ENCODE assay signal across 27 cellular contexts in genomic region chr4:55634417-55635128, GRCh38. TPM values are rescaled to one million over a fixed set of nuclear protein-coding genes. Genes with fewer than 3 reads are reported as not detected.
DNase-seq lines count a peak whose midpoint lies in the region; ATAC-seq, FAIRE-seq and TF ChIP-seq lines count a peak whose summit lies in the region.
"Had no signal": no experiment of that assay in that cellular context is flagged by ENCODE, and none has a peak within 500 bp of the region (broad histone marks: within the 10 kb centered on the region; RNA-seq: fewer than 3 reads in every experiment).

No MANE protein-coding gene starts in this region.

- no peak overlapping the region for H4K91ac ChIP-seq in H1 (replicated peaks; ENCODE audit: insufficient read length, low read length)

- no peaks in the 10 kb centered on the region for H4K20me1 ChIP-seq in H1 (replicated peaks in 1 of 2; ENCODE audit: control insufficient read depth in 1 of 2, insufficient read depth in 2 of 2, low read length in 2 of 2)

- H2AFZ ChIP-seq in H1 (ENCODE audit: low read length), result no peak overlapping the region
- H2AFZ ChIP-seq: GM23248 had no signal

- no peak for FAIRE-seq in H1 (lab: Jason Lieb, UNC)
- no peak for FAIRE-seq in small intestine (lab: Jason Lieb, UNC)
- FAIRE-seq: TTC549 had no signal

- H4K5ac ChIP-seq in H1 (ENCODE audit: insufficient read length, low read depth, low read length), result no peak overlapping the region

- H3K56ac ChIP-seq in H1 (replicated peaks; ENCODE audit: insufficient read length, low read depth, low read length), result no peak overlapping the region

- H3K9me3 ChIP-seq in H1 (ENCODE audit: insufficient read depth in 2 of 2, low read depth in 1 of 2, low read length in 1 of 2) (no peaks in the 10 kb centered on the region), small intestine (ENCODE audit: control insufficient read depth, low read depth) (no peaks in the 10 kb centered on the region)
- H3K9me3 ChIP-seq: colonic mucosa, gastroesophageal sphincter, spleen had no signal

- no peak overlapping the region for H3K4ac ChIP-seq in H1 (replicated peaks; ENCODE audit: insufficient read length, low read depth, low read length)

- H3K23me2 ChIP-seq in H1 (ENCODE audit: low read depth, low read length), result peaks cover 16% of the 10 kb centered on the region

- H3K27me3 Mint-ChIP-seq in neural crest cell (ENCODE audit: low read depth), result peaks cover 37% of the 10 kb centered on the region

- TF ChIP-seq EP300 in H1 (IDR thresholded peaks at IDR 0.05; ENCODE audit: borderline replicate concordance in 1 of 2, low read depth in 2 of 2, low read length in 2 of 2), result no peak

- H3K27ac Mint-ChIP-seq in neural crest cell (ENCODE audit: unreplicated experiment), result no peak overlapping the region
- H3K27ac Mint-ChIP-seq: activated naive CD4-positive, alpha-beta T cell treated with anti-CD3 and anti-CD28 coated beads for 36 hours; immature natural killer cell; stimulated activated effector memory CD8-positive, alpha-beta T cell treated with anti-CD3 and anti-CD28 coated beads, Interleukin-12 subunit alpha, Interleukin-12 subunit beta, amount 100 ng/mL, for 72 hours had no signal

- POLR2A ChIA-PET in H1 (lab: Charles Lee; ENCODE audit: partially characterized antibody), result interaction anchor here (1.3 kb wide), 1 partner anchor 88 kb away, joined by 3 read pairs; the partner anchor contains the start of gene CLOCK

- intact Hi-C loops in left ventricle myocardium superior (cut with micrococcal nuclease), result no loop called here

- H4K8ac ChIP-seq in H1 (ENCODE audit: extremely low read depth, insufficient read depth, low read length), result no peak overlapping the region

- peaks cover 0 to 18% of the 10 kb centered on the region in 2 experiments; a peak in 2 of 4 replicates for H3K79me2 ChIP-seq in H1 (ENCODE audit: control insufficient read depth in 1 of 2, insufficient read depth in 2 of 2, low read length in 2 of 2)

- no peak for TF ChIP-seq POLR2A in H1 (IDR thresholded peaks at IDR 0.05; ENCODE audit: control extremely low read depth in 1 of 2, low read depth in 2 of 2, low read length in 2 of 2)

- H3K14ac ChIP-seq in H1 (ENCODE audit: insufficient read length), result no peak overlapping the region

- CTCF ChIA-PET in H1 (lab: Charles Lee; ENCODE audit: partially characterized antibody), result interaction anchor here (1.1 kb wide), 1 partner anchor 88 kb away, joined by 4 read pairs; no protein-coding TSS in a partner anchor

- H3K27me3 ChIP-seq in H1 (replicated peaks in 1 of 4; ENCODE audit: control insufficient read depth in 3 of 4, extremely low read depth in 1 of 4, insufficient read depth in 3 of 4, low read length in 3 of 4) (peaks cover 0 to 23% (median 15%) of the 10 kb centered on the region in 4 experiments; a peak in 6 of 7 replicates), small intestine (ENCODE audit: control insufficient read depth in 2 of 2, insufficient read depth in 2 of 2, low read length in 2 of 2) (peaks cover 7 to 14% of the 10 kb centered on the region in 2 donors)

- peaks cover 9% of the 10 kb centered on the region for H3K9me3 Mint-ChIP-seq in neural crest cell
- H3K9me3 Mint-ChIP-seq: activated naive CD4-positive, alpha-beta T cell treated with anti-CD3 and anti-CD28 coated beads for 36 hours; naive thymus-derived CD4-positive, alpha-beta T cell; stimulated activated effector memory CD8-positive, alpha-beta T cell treated with anti-CD3 and anti-CD28 coated beads, Interleukin-12 subunit alpha, Interleukin-12 subunit beta, amount 100 ng/mL, for 72 hours had no signal

- H3K4me3 Mint-ChIP-seq in neural crest cell, result peak overlapping the region; percentile 84

- no peak overlapping the region for H2BK20ac ChIP-seq in H1 (ENCODE audit: low read length)

- H2AK5ac ChIP-seq in H1 (ENCODE audit: low read depth, low read length), result no peak overlapping the region

- peaks cover 9% of the 10 kb centered on the region for H3K36me3 Mint-ChIP-seq in neural crest cell (ENCODE audit: low read depth)
- H3K36me3 Mint-ChIP-seq: naive thymus-derived CD4-positive, alpha-beta T cell; stimulated activated effector memory CD8-positive, alpha-beta T cell treated with anti-CD3 and anti-CD28 coated beads, Interleukin-12 subunit alpha, Interleukin-12 subunit beta, amount 100 ng/mL, for 72 hours had no signal

- peaks cover 45% of the 10 kb centered on the region for H3K4me1 Mint-ChIP-seq in neural crest cell

- DNase-seq in DMS 273 (lab: John Stamatoyannopoulos, UW; ENCODE audit: unreplicated experiment), result peak; percentile 3
- DNase-seq in DMS 273 treated with DMSO at 0.1 percent for 48 hours (lab: John Stamatoyannopoulos, UW), result no peak
- peak; percentile 92 to 94 for DNase-seq in NCI-H526 (lab: John Stamatoyannopoulos, UW)
- no peak for DNase-seq in H1 (ENCODE audit: low read depth in 1 of 2, low spot score in 2 of 2)
- no peak for DNase-seq in neural crest cell (ENCODE audit: low read depth, low spot score)
- no peak for DNase-seq in left ventricle myocardium superior
- no peak for DNase-seq in omental fat pad (ENCODE audit: low spot score)
- no peak for DNase-seq in small intestine
- DNase-seq: activated CD4-positive, alpha-beta T cell treated with anti-CD3 and anti-CD28 coated beads, Interleukin-2, amount 50 U/mL, for 4 hours; activated T-cell treated with anti-CD3 and anti-CD28 coated beads for 4 hours; colonic mucosa; GM23248; immature natural killer cell; naive thymus-derived CD4-positive, alpha-beta T cell; NCI-H1436 treated with DMSO at 0.1 percent for 48 hours; spleen had no signal

- H2BK12ac ChIP-seq in H1 (ENCODE audit: low read depth, low read length), result no peak overlapping the region

- H3K36me3 ChIP-seq in H1 (ENCODE audit: control insufficient read depth in 2 of 4, insufficient read depth in 4 of 4, low read length in 3 of 4), result no peaks in the 10 kb centered on the region
- no peaks in the 10 kb centered on the region for H3K36me3 ChIP-seq in small intestine (ENCODE audit: control insufficient read depth in 2 of 2, insufficient read depth in 2 of 2, low read length in 2 of 2)
- H3K36me3 ChIP-seq: colonic mucosa, gastroesophageal sphincter, spleen had no signal

- TF ChIP-seq CTCF in H1 (IDR thresholded peaks at IDR 0.05; ENCODE audit: control extremely low read depth in 1 of 3, insufficient read depth in 1 of 3, low read depth in 1 of 3, low read length in 3 of 3) (no peak), neural crest cell (conservative IDR thresholded peaks at IDR 0.05) (no peak), omental fat pad (IDR thresholded peaks at IDR 0.05) (no peak)

- TF ChIP-seq RAD21 in H1 (IDR thresholded peaks at IDR 0.05 in 1 of 2, conservative IDR thresholded peaks at IDR 0.05 in 1 of 2; ENCODE audit: low read depth in 2 of 2, low read length in 2 of 2), result no peak

- H3K23ac ChIP-seq in H1 (ENCODE audit: insufficient read length), result no peak overlapping the region

- H3K79me1 ChIP-seq in H1 (ENCODE audit: low read depth, low read length), result no peaks in the 10 kb centered on the region

- H3K4me1 ChIP-seq in H1 (replicated peaks in 1 of 4; ENCODE audit: control insufficient read depth in 3 of 4, insufficient read depth in 4 of 4, low read length in 3 of 4), result peaks cover 8 to 27% (median 15%) of the 10 kb centered on the region in 4 experiments; a peak in 6 of 7 replicates
- H3K4me1 ChIP-seq in small intestine (ENCODE audit: control insufficient read depth in 2 of 2, insufficient read depth in 1 of 2, low read depth in 1 of 2, low read length in 1 of 2), result peaks cover 0 to 4% of the 10 kb centered on the region in 2 donors
- H3K4me1 ChIP-seq: colonic mucosa had no signal

- H3K9ac ChIP-seq in H1 (replicated peaks in 1 of 4; ENCODE audit: extremely low read depth in 1 of 4, low read depth in 3 of 4, low read length in 3 of 4), result peak overlapping the region in 1 of 4 experiments; percentile 43; a peak in 1 of 7 replicates
- H3K9ac ChIP-seq: GM23248 had no signal

- H2BK120ac ChIP-seq in H1 (replicated peaks; ENCODE audit: low read depth, low read length), result no peak overlapping the region

- ATAC-seq in left ventricle myocardium superior (no peak), omental fat pad (ENCODE audit: low FRiP score) (no peak)
- ATAC-seq: gastroesophageal sphincter; naive thymus-derived CD4-positive, alpha-beta T cell had no signal

- peak overlapping the region; percentile 92 to 96 for H3K4me2 ChIP-seq in H1 (ENCODE audit: insufficient read depth in 1 of 2, low read depth in 2 of 2, low read length in 2 of 2)

- 26% methylated on average over 3 of the region's 3 CpGs; no CpG with 5 or more reads in 1 of the 2 experiments for WGBS in H1 (ENCODE audit: extremely low coverage in 1 of 2, insufficient coverage in 1 of 2, insufficient read length in 1 of 2, insufficient replicate concordance in 2 of 2, low coverage in 1 of 2, low lambda C conversion rate in 2 of 2, missing lambda C conversion rate in 1 of 2), 2 experiments
- WGBS in small intestine, 3 donors, result 24 to 29% (median 24%) methylated on average over 3 of the region's 3 CpGs

- H3K4me3 ChIP-seq in H1 (ENCODE audit: extremely low read depth in 1 of 4, insufficient read depth in 2 of 4, low read depth in 3 of 4, low read length in 4 of 4) (peak overlapping the region; percentile 52 to 74 (median 66); a peak in 7 of 8 replicates), small intestine (ENCODE audit: low read depth in 1 of 2, low read length in 2 of 2) (no peak overlapping the region)
- H3K4me3 ChIP-seq: colonic mucosa, gastroesophageal sphincter, GM23248 had no signal

- no peak overlapping the region for H2BK15ac ChIP-seq in H1 (ENCODE audit: low read length)

- H2BK5ac ChIP-seq in H1 (ENCODE audit: low read depth, low read length), result no peak overlapping the region

- no peak overlapping the region; the same call in 1 of the 2 replicates for H3K18ac ChIP-seq in H1 (ENCODE audit: extremely low read depth, low read length)

- H3K27ac ChIP-seq in H1 (ENCODE audit: low read depth, low read length), result no peak overlapping the region
- no peak overlapping the region for H3K27ac ChIP-seq in small intestine (ENCODE audit: low read depth in 1 of 2, low read length in 1 of 2)
- H3K27ac ChIP-seq: 22Rv1, colonic mucosa, gastroesophageal sphincter, GM23248, spleen had no signal

RNA-seq across cellular contexts. Expression of gene NMU, which starts 1.5 kb away (rescaled TPM):
- total RNA-seq in H1 (2021; fragmentation: NEBNext Ultra II Directional; extraction: Animal tissue kit (Norgen Biotek cat#: 25700)), result 30.5 and 31.8 TPM in 2 replicates
- polyA plus RNA-seq in H1 (2011; rRNA removed), result 40.9 and 50.4 TPM in 2 replicates
- 44.8 TPM for polyA plus RNA-seq in H1 (2011; cell fraction: cytosol; rRNA removed)
- 12.8 TPM for polyA plus RNA-seq in H1 (2011; cell fraction: nucleus; rRNA removed)
- 33.5 to 41.0 TPM (median 34.4 TPM) in 4 replicates for polyA plus RNA-seq in H1 (2012, experiment 1 of 2)
- 35.0 TPM for polyA plus RNA-seq in H1 (2012, experiment 2 of 2)
- 36.3 TPM for polyA plus RNA-seq in H1 (2013, experiment 1 of 2)
- 44.5 TPM for polyA plus RNA-seq in H1 (2013, experiment 2 of 2)
- 6.1 and 8.9 TPM in 2 replicates for polyA minus RNA-seq in H1 (2011; rRNA and poly(A)+ RNA removed)
- polyA minus RNA-seq in H1 (2011; cell fraction: cytosol; rRNA and poly(A)+ RNA removed), result 11.4 TPM
- 9.8 TPM for polyA minus RNA-seq in H1 (2011; cell fraction: nucleus; rRNA and poly(A)+ RNA removed)
- total RNA-seq in neural crest cell, result 10.3 and 12.8 TPM in 2 replicates
- not detected for total RNA-seq in left ventricle myocardium superior
- total RNA-seq in omental fat pad, result not detected
- polyA plus RNA-seq in small intestine, result 10 to 100 TPM in 1 of 3 donors, not detected in 2; 28.3 TPM
- total RNA-seq: activated naive CD4-positive, alpha-beta T cell treated with anti-CD3 and anti-CD28 coated beads for 36 hours; GM23248; lung microvascular endothelial cell; naive thymus-derived CD4-positive, alpha-beta T cell had no signal
- polyA plus RNA-seq: BJ; GM23248; immature natural killer cell; naive thymus-derived CD4-positive, alpha-beta T cell had no signal

RNA-seq across cellular contexts. Expression of gene PDCL2, which starts 42.5 kb away (rescaled TPM):
- total RNA-seq in H1 (2021; fragmentation: NEBNext Ultra II Directional; extraction: Animal tissue kit (Norgen Biotek cat#: 25700)), result not detected in 2 replicates
- polyA plus RNA-seq in H1 (2011; rRNA removed) (not detected in 2 replicates), small intestine (not detected)
- not detected for polyA plus RNA-seq in H1 (2011; cell fraction: cytosol; rRNA removed)
- polyA plus RNA-seq in H1 (2011; cell fraction: nucleus; rRNA removed), result not detected
- not detected in 4 replicates for polyA plus RNA-seq in H1 (2012, experiment 1 of 2)
- not detected for polyA plus RNA-seq in H1 (2012, experiment 2 of 2)
- polyA plus RNA-seq in H1 (2013, experiment 1 of 2), result 0.06 TPM
- polyA plus RNA-seq in H1 (2013, experiment 2 of 2), result 0.06 TPM
- not detected in 2 replicates for polyA minus RNA-seq in H1 (2011; rRNA and poly(A)+ RNA removed)
- polyA minus RNA-seq in H1 (2011; cell fraction: cytosol; rRNA and poly(A)+ RNA removed), result not detected
- polyA minus RNA-seq in H1 (2011; cell fraction: nucleus; rRNA and poly(A)+ RNA removed), result not detected
- total RNA-seq in neural crest cell (not detected in 2 replicates), left ventricle myocardium superior (not detected), omental fat pad (not detected)
- total RNA-seq: activated naive CD4-positive, alpha-beta T cell treated with anti-CD3 and anti-CD28 coated beads for 36 hours; colonic mucosa; epithelial cell of proximal tubule; gastroesophageal sphincter; GM23248; LHCN-M2; lung microvascular endothelial cell; naive thymus-derived CD4-positive, alpha-beta T cell; NCI-H460; pulmonary artery endothelial cell; spleen had no signal
- polyA plus RNA-seq: BJ; GM23248; immature natural killer cell; naive thymus-derived CD4-positive, alpha-beta T cell; spleen had no signal

Comparison
In these comparisons a context has a peak if more than half of its experiments do, and no peak if none do; other contexts are left out.
1. DNase-seq: peak in DMS 273 (single experiment) and NCI-H526 (2 of 2); none in DMS 273 treated with DMSO at 0.1 percent for 48 hours (single experiment), H1 (0 of 2), neural crest cell (single experiment), left ventricle myocardium superior (single experiment), omental fat pad (single experiment) and small intestine (single experiment).
2. H3K4me3 ChIP-seq: peak in H1 (4 of 4); none in small intestine (0 of 2).